27 cellular contexts compared by ENCODE assay signal in genomic region chr4:11485926-11486325, GRCh38. TPM values are rescaled to one million over a fixed set of nuclear protein-coding genes. Genes with fewer than 3 reads are reported as not detected.
"Had no signal": no experiment of that assay in that cellular context is flagged by ENCODE, and none has a peak within 500 bp of the region (broad histone marks: within the 10 kb centered on the region; RNA-seq: fewer than 3 reads in every experiment).

No MANE protein-coding gene starts in this region.

- H3K27me3 Mint-ChIP-seq: naive thymus-derived CD4-positive, alpha-beta T cell; stimulated activated naive CD8-positive, alpha-beta T cell treated with anti-CD3 and anti-CD28 coated beads, Interleukin-15, Interleukin-2, amounts not matched to agents 100 ng/mL and 50 ng/mL, for 24 hours had no signal

- ATAC-seq: left colon; left lung; lower lobe of right lung; naive thymus-derived CD4-positive, alpha-beta T cell; natural killer cell treated with Interleukin-12 subunit alpha and Interleukin-12 subunit beta and Interleukin-15 and Interleukin-18, amount 100 ng/mL, for 72 hours; pancreas; right cardiac atrium; sciatic nerve; stimulated activated effector memory CD8-positive, alpha-beta T cell treated with anti-CD3 and anti-CD28 coated beads, Interleukin-12 subunit alpha, Interleukin-12 subunit beta, amount 100 ng/mL, for 72 hours had no signal

- H3K4me1 ChIP-seq: pancreas, prostate gland, suprapubic skin, tibial artery, uterus had no signal

- H3K4me1 Mint-ChIP-seq: immature natural killer cell had no signal

- H3K9me3 Mint-ChIP-seq: immature natural killer cell; mesothelial cell of epicardium; natural killer cell treated with Interleukin-12 subunit alpha and Interleukin-12 subunit beta and Interleukin-15 and Interleukin-18, amount 100 ng/mL, for 72 hours; stimulated activated effector memory CD8-positive, alpha-beta T cell treated with anti-CD3 and anti-CD28 coated beads, Interleukin-12 subunit alpha, Interleukin-12 subunit beta, amount 100 ng/mL, for 72 hours had no signal

- H3K36me3 Mint-ChIP-seq: immature natural killer cell; mesothelial cell of epicardium; natural killer cell treated with Interleukin-12 subunit alpha and Interleukin-12 subunit beta and Interleukin-15 and Interleukin-18, amount 100 ng/mL, for 72 hours; stimulated activated effector memory CD8-positive, alpha-beta T cell treated with anti-CD3 and anti-CD28 coated beads, Interleukin-12 subunit alpha, Interleukin-12 subunit beta, amount 100 ng/mL, for 72 hours had no signal

- H3K4me3 ChIP-seq: left lung, lower lobe of right lung, pancreas, prostate gland, spleen, suprapubic skin, thoracic aorta, tibial artery, uterus had no signal

- DNase-seq: hypothalamus; immature natural killer cell; kidney; left colon; left lung; lower lobe of right lung; mammary epithelial cell; mesendoderm; naive thymus-derived CD4-positive, alpha-beta T cell; nucleus accumbens; pancreas; retina; right cardiac atrium; spleen; stimulated activated CD4-positive, alpha-beta T cell treated with anti-CD3 and anti-CD28 coated beads, Interleukin-4, amount 100 ng/mL, for 24 hours; stimulated activated naive CD4-positive, alpha-beta T cell; tibial artery; trophoblast cell; uterus had no signal

- H3K9me3 ChIP-seq: left lung, lower lobe of right lung, pancreas, prostate gland, spleen, suprapubic skin, thoracic aorta, tibial artery, uterus had no signal

- H3K27ac ChIP-seq: left lung, lower lobe of right lung, pancreas, prostate gland, spleen, suprapubic skin, thoracic aorta, tibial artery, uterus had no signal

- H3K36me3 ChIP-seq: left lung, lower lobe of right lung, pancreas, prostate gland, spleen, suprapubic skin, thoracic aorta, tibial artery, uterus had no signal

- H3K27ac Mint-ChIP-seq: immature natural killer cell; mesothelial cell of epicardium; naive thymus-derived CD4-positive, alpha-beta T cell; natural killer cell treated with Interleukin-12 subunit alpha and Interleukin-12 subunit beta and Interleukin-15 and Interleukin-18, amount 100 ng/mL, for 72 hours; stimulated activated effector memory CD8-positive, alpha-beta T cell treated with anti-CD3 and anti-CD28 coated beads, Interleukin-12 subunit alpha, Interleukin-12 subunit beta, amount 100 ng/mL, for 72 hours; stimulated activated naive CD8-positive, alpha-beta T cell treated with anti-CD3 and anti-CD28 coated beads, Interleukin-15, Interleukin-2, amounts not matched to agents 100 ng/mL and 50 ng/mL, for 24 hours had no signal

- H3K27me3 ChIP-seq: left lung, pancreas, spleen, suprapubic skin, tibial artery, uterus had no signal

- H3K4me3 Mint-ChIP-seq: immature natural killer cell; mesothelial cell of epicardium; naive thymus-derived CD4-positive, alpha-beta T cell; natural killer cell treated with Interleukin-12 subunit alpha and Interleukin-12 subunit beta and Interleukin-15 and Interleukin-18, amount 100 ng/mL, for 72 hours; stimulated activated effector memory CD8-positive, alpha-beta T cell treated with anti-CD3 and anti-CD28 coated beads, Interleukin-12 subunit alpha, Interleukin-12 subunit beta, amount 100 ng/mL, for 72 hours; stimulated activated naive CD8-positive, alpha-beta T cell treated with anti-CD3 and anti-CD28 coated beads, Interleukin-15, Interleukin-2, amounts not matched to agents 100 ng/mL and 50 ng/mL, for 24 hours had no signal

RNA-seq across cellular contexts. Expression of gene HS3ST1, which starts 57.2 kb away (rescaled TPM):
- total RNA-seq: natural killer cell treated with Interleukin-12 subunit alpha and Interleukin-12 subunit beta and Interleukin-15 and Interleukin-18, amount 100 ng/mL, for 72 hours had no signal
- polyA plus RNA-seq: naive thymus-derived CD4-positive, alpha-beta T cell had no signal
